1 cellular context compared by ENCODE assay signal in the genomic region with DNA sequence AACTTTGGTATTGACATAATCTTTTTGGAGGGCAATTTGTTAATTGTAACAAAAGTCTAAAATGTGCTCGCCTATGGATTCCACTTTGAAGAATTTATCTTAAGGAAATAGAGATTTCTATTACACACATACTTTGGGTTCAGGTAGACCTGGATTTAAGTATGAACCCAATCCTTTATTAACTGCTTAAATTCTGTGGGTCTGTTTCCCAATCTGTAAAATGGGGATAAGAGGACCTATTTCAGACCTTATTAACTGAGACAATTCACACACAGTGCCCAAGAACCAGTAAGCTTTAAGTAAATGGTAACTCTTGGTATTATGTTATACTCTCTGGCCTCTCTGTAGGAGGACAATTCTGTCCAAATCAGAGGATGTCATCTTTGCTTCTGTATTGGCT.
A peak's percentile ranks its signal among the peaks of the same experiment; 100 is the strongest.
TF ChIP-seq lines count a peak whose summit lies in the region.

No MANE protein-coding gene starts in this region.

TF ChIP-seq in HepG2, 621 proteins besides CTCF, POLR2A, EP300 and RAD21:
- TF ChIP-seq, protein P1, sequence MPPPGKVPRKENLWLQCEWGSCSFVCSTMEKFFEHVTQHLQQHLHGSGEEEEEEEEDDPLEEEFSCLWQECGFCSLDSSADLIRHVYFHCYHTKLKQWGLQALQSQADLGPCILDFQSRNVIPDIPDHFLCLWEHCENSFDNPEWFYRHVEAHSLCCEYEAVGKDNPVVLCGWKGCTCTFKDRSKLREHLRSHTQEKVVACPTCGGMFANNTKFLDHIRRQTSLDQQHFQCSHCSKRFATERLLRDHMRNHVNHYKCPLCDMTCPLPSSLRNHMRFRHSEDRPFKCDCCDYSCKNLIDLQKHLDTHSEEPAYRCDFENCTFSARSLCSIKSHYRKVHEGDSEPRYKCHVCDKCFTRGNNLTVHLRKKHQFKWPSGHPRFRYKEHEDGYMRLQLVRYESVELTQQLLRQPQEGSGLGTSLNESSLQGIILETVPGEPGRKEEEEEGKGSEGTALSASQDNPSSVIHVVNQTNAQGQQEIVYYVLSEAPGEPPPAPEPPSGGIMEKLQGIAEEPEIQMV (CRISPR knock-in tag; IDR thresholded peaks at IDR 0.05; ENCODE audit: low read depth) = no peak
- peak; percentile 86 for TF ChIP-seq ZNF629 (CRISPR knock-in tag; conservative IDR thresholded peaks at IDR 0.05)
- TF ChIP-seq SATB2 (CRISPR knock-in tag; IDR thresholded peaks at IDR 0.05) = no peak
